25 cellular contexts compared by ENCODE assay signal in the genomic region with DNA sequence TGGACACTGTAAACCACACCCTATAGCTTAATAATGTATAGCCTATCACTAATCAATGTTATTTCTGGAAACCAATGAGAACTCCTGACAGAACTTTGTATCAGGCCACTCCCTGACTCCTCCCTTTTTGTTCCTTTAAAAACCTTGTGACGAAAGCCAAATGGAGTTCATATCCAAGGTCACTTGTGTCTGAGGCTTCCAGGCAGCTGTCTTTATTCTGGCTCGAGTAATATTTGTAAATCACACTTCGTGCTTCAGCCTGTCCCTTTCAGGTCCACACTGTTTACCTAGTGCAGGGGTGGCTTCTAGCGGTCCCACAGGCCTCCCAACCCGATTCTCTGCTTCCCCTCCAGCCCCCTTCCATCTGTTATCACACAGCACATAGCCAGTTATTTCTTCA. TPM values are rescaled to one million over a fixed set of nuclear protein-coding genes. Genes with fewer than 3 reads are reported as not detected.
DNase-seq lines count a peak whose midpoint lies in the region; ATAC-seq, FAIRE-seq and TF ChIP-seq lines count a peak whose summit lies in the region.
"Had no signal": no experiment of that assay in that cellular context is flagged by ENCODE, and none has a peak within 500 bp of the region (broad histone marks: within the 10 kb centered on the region; RNA-seq: fewer than 3 reads in every experiment).

No MANE protein-coding gene starts in this region.

- TF ChIP-seq CTCF in body of pancreas (IDR thresholded peaks at IDR 0.05) (no peak), HepG2 (CRISPR knock-in tag; IDR thresholded peaks at IDR 0.05) (0 out of 2 replicates have a peak, but pooled peaks have one; percentile 3), osteocyte (IDR thresholded peaks at IDR 0.05) (no peak)

- no peak overlapping the region for H3K27ac Mint-ChIP-seq in osteocyte (ENCODE audit: unreplicated experiment)
- H3K27ac Mint-ChIP-seq: activated CD4-positive, alpha-beta T cell treated with anti-CD3 and anti-CD28 coated beads, Interleukin-2, amount 10 ng/mL, durations not matched to agents 7 days and 5 days; stimulated activated naive CD8-positive, alpha-beta T cell treated with anti-CD3 and anti-CD28 coated beads, Interleukin-15, amount 100 ng/mL, for 72 hours had no signal

- TF ChIP-seq POLR2A in body of pancreas (IDR thresholded peaks at IDR 0.05) (no peak), HepG2 (IDR thresholded peaks at IDR 0.05; ENCODE audit: insufficient read depth in 1 of 2, low read depth in 2 of 2, low read length in 2 of 2) (no peak)

- no peaks in the 10 kb centered on the region for H4K20me1 ChIP-seq in HepG2 (ENCODE audit: insufficient read depth, low read length)
- H4K20me1 ChIP-seq: BLaER1 had no signal

- H3K4me3 ChIP-seq in body of pancreas = no peak overlapping the region
- H3K4me3 ChIP-seq in HepG2 (replicated peaks in 1 of 3; ENCODE audit: insufficient read depth in 1 of 3, low read depth in 2 of 3, low read length in 3 of 3) = peak overlapping the region in 1 of 3 experiments; percentile 7; a peak in 1 of 6 replicates
- no peak overlapping the region for H3K4me3 ChIP-seq in aorta (ENCODE audit: low read length in 2 of 2)
- H3K4me3 ChIP-seq: BLaER1, ovary, smooth muscle cell, upper lobe of left lung had no signal

- H3K36me3 Mint-ChIP-seq in osteocyte (ENCODE audit: unreplicated experiment) = no peaks in the 10 kb centered on the region

- peak overlapping the region; percentile 59 for H3K4me2 ChIP-seq in HepG2 (ENCODE audit: low read depth, low read length)
- H3K4me2 ChIP-seq: BLaER1, smooth muscle cell had no signal

- H3K36me3 ChIP-seq in body of pancreas (replicated peaks in 1 of 2; ENCODE audit: insufficient read depth in 1 of 2, low read depth in 2 of 2) (no peaks in the 10 kb centered on the region), HepG2 (replicated peaks in 1 of 2; ENCODE audit: control insufficient read depth in 1 of 2, insufficient read depth in 2 of 2, low read length in 2 of 2) (no peaks in the 10 kb centered on the region), aorta (ENCODE audit: control insufficient read depth in 1 of 2, insufficient read depth in 2 of 2, low read length in 1 of 2) (no peaks in the 10 kb centered on the region)
- H3K36me3 ChIP-seq: BLaER1, ovary, upper lobe of left lung had no signal

- H3K4me1 ChIP-seq in body of pancreas (peaks cover 28% of the 10 kb centered on the region), HepG2 (ENCODE audit: insufficient read depth, low read length) (peaks cover 84% of the 10 kb centered on the region), aorta (ENCODE audit: control insufficient read depth in 1 of 2, insufficient read depth in 2 of 2, low read length in 2 of 2) (peaks cover 0 to under 1% of the 10 kb centered on the region in 2 donors)
- H3K4me1 ChIP-seq: BLaER1, upper lobe of left lung had no signal

- in situ Hi-C loops in HepG2 (cut with HindIII; ENCODE audit: extremely low pct_ligation_motif_present, low pct_unique_long_range_greater_than_20kb) = no loop called here

- no peaks in the 10 kb centered on the region for H3K79me2 ChIP-seq in HepG2 (ENCODE audit: insufficient read depth, low read length)

- no TSS peak for BruUV-seq in HepG2 (replicated peaks; lab: Mats Ljungman, UMichigan)

- intact Hi-C loops in body of pancreas (cut with DNase I) (no loop called here), HepG2 (cut with micrococcal nuclease; ENCODE audit: unreplicated experiment) (no loop called here), aorta (cut with DNase I) (no loop called here)

- FAIRE-seq in HepG2 (lab: Jason Lieb, UNC) = peak; percentile 72
- FAIRE-seq: A204.1, frontal cortex had no signal

- H3K4me1 Mint-ChIP-seq in osteocyte (ENCODE audit: unreplicated experiment) = peaks cover 29% of the 10 kb centered on the region
- H3K4me1 Mint-ChIP-seq: activated CD4-positive, alpha-beta T cell treated with anti-CD3 and anti-CD28 coated beads, Interleukin-2, amount 10 ng/mL, durations not matched to agents 7 days and 5 days; stimulated activated naive CD8-positive, alpha-beta T cell treated with anti-CD3 and anti-CD28 coated beads, Interleukin-15, amount 100 ng/mL, for 72 hours had no signal

- ATAC-seq in body of pancreas (peak; percentile 91), HepG2 (peak; percentile 32), aorta (ENCODE audit: low FRiP score) (peak; percentile 16), HG02973 (IDR thresholded peaks at IDR 0.05; ENCODE audit: unreplicated experiment) (no peak)
- ATAC-seq: HCT116; stimulated activated naive CD8-positive, alpha-beta T cell treated with anti-CD3 and anti-CD28 coated beads, Interleukin-15, amount 100 ng/mL, for 72 hours had no signal

- TF ChIP-seq EP300 in HepG2 (IDR thresholded peaks at IDR 0.05; ENCODE audit: low read depth in 2 of 2, low read length in 2 of 2) (peak in 1 of 2 experiments; percentile 62; a peak in 2 of 4 replicates), HepG2 (CRISPR knock-in tag; IDR thresholded peaks at IDR 0.05; ENCODE audit: borderline replicate concordance) (no peak)

- H2AFZ ChIP-seq in HepG2 (ENCODE audit: low read length) = no peak overlapping the region

- no peaks in the 10 kb centered on the region for H3K9me3 Mint-ChIP-seq in osteocyte (ENCODE audit: unreplicated experiment)
- H3K9me3 Mint-ChIP-seq: activated CD4-positive, alpha-beta T cell treated with anti-CD3 and anti-CD28 coated beads, Interleukin-2, amount 10 ng/mL, durations not matched to agents 7 days and 5 days; stimulated activated naive CD8-positive, alpha-beta T cell treated with anti-CD3 and anti-CD28 coated beads, Interleukin-15, amount 100 ng/mL, for 72 hours had no signal

- H3K9me3 ChIP-seq in body of pancreas (no peaks in the 10 kb centered on the region), HepG2 (ENCODE audit: low read length) (no peaks in the 10 kb centered on the region), aorta (ENCODE audit: control insufficient read depth, low read length) (no peaks in the 10 kb centered on the region)
- H3K9me3 ChIP-seq: BLaER1, ovary, upper lobe of left lung had no signal

- POLR2A ChIA-PET in HepG2 (lab: Yijun Ruan, JAX) = interaction anchor here (0.9 to 5.4 kb wide), 7 partner anchors 13 to 89 kb away, joined by 3 to 110 read pairs (median 4); a partner anchor contains a TSS

- H3K4me3 Mint-ChIP-seq in osteocyte (ENCODE audit: unreplicated experiment) = no peak overlapping the region
- H3K4me3 Mint-ChIP-seq: activated CD4-positive, alpha-beta T cell treated with anti-CD3 and anti-CD28 coated beads, Interleukin-2, amount 10 ng/mL, durations not matched to agents 7 days and 5 days; stimulated activated naive CD8-positive, alpha-beta T cell treated with anti-CD3 and anti-CD28 coated beads, Interleukin-15, amount 100 ng/mL, for 72 hours had no signal

- 9 to 25% methylated on average over 5 of the region's 5 CpGs for WGBS in body of pancreas, 2 donors
- 1% methylated on average over 5 of the region's 5 CpGs for WGBS in HepG2 (ENCODE audit: low lambda C conversion rate)
- 16 to 17% methylated on average over 5 of the region's 5 CpGs for WGBS in aorta, 2 donors

- H3K27ac ChIP-seq in body of pancreas = peak overlapping the region in 3 of 4 donors; percentile 24 to 71 (median 46)
- peak overlapping the region; percentile 37 for H3K27ac ChIP-seq in HepG2 (ENCODE audit: extremely low read length, insufficient read depth, low read length)
- H3K27ac ChIP-seq in aorta (ENCODE audit: low read depth in 1 of 2, low read length in 2 of 2) = no peak overlapping the region
- H3K27ac ChIP-seq: BLaER1, upper lobe of left lung had no signal

- TF ChIP-seq RAD21 in HepG2 (CRISPR knock-in tag; IDR thresholded peaks at IDR 0.05) = no peak

- 0 out of 2 replicates have a peak overlapping the region, but pooled peaks have one; percentile 19 for H3K9ac ChIP-seq in HepG2 (ENCODE audit: insufficient read depth, low read depth, low read length)
- H3K9ac ChIP-seq: BLaER1 had no signal

- H3K27me3 ChIP-seq in body of pancreas (no peaks in the 10 kb centered on the region), HepG2 (ENCODE audit: control insufficient read depth in 1 of 2, insufficient read depth in 2 of 2, low read length in 2 of 2) (no peaks in the 10 kb centered on the region), aorta (ENCODE audit: control insufficient read depth in 1 of 2, insufficient read depth in 2 of 2, low read length in 1 of 2) (no peaks in the 10 kb centered on the region)
- H3K27me3 ChIP-seq: BLaER1, ovary, upper lobe of left lung had no signal

- CTCF ChIA-PET in HepG2 (lab: Yijun Ruan, JAX; ENCODE audit: low intra/inter-chr PET ratio, low total read pairs) = no interaction called here

- DNase-seq in NCI-H2171 treated with DMSO at 0.1 percent for 48 hours (lab: John Stamatoyannopoulos, UW) (peak; percentile 43), NCI-H2171 (lab: John Stamatoyannopoulos, UW) (no peak), body of pancreas (peak; percentile 53 to 84 (median 65)), HepG2 (ENCODE audit: low spot score) (peak; percentile 82), aorta (no peak), osteocyte (ENCODE audit: extremely low spot score, unreplicated experiment) (no peak)
- no peak for DNase-seq in activated CD8-positive, alpha-beta memory T cell treated with anti-CD3 and anti-CD28 coated beads, Interleukin-2, amount 50 U/mL, for 4 hours
- DNase-seq: activated CD4-positive, alpha-beta T cell treated with anti-CD3 and anti-CD28 coated beads, Interleukin-2, amount 10 ng/mL, durations not matched to agents 7 days and 5 days; activated gamma-delta T cell treated with Interleukin-2 at 50 U/mL for 16 hours; activated T-cell treated with anti-CD3 and anti-CD28 coated beads for 4 hours; central memory CD4-positive, alpha-beta T cell; DND-41; erythroblast; NCI-H1436 treated with DMSO at 0.1 percent for 48 hours; stimulated activated CD4-positive, alpha-beta T cell treated with anti-CD3 and anti-CD28 coated beads, Interleukin-4, amount 100 ng/mL, for 1 hour; stimulated activated naive CD8-positive, alpha-beta T cell treated with anti-CD3 and anti-CD28 coated beads, Interleukin-15, amount 100 ng/mL, for 72 hours; T-helper 1 cell; upper lobe of left lung had no signal

- H3K27me3 Mint-ChIP-seq in osteocyte (ENCODE audit: unreplicated experiment) = peaks cover 6% of the 10 kb centered on the region

RNA-seq across cellular contexts. Expression of a gene that starts 16.2 kb away (rescaled TPM):
- under 1 TPM in 1 of 2 donors, not detected in 1; 0.26 TPM for total RNA-seq in body of pancreas
- 0.17 and 0.31 TPM in 2 replicates for total RNA-seq in HepG2 (2016; rRNA removed; fragmentation: Illumina TruSeq; extraction: Trizol)
- total RNA-seq in HepG2 (2016; cell fraction: cytosol; rRNA removed; fragmentation: Illumina TruSeq; extraction: Trizol; ENCODE audit: low read depth) = not detected in 2 replicates
- total RNA-seq in HepG2 (2016; cell fraction: insoluble cytoplasmic fraction; rRNA removed; fragmentation: Illumina TruSeq; extraction: Trizol) = 0.09 and 0.16 TPM in 2 replicates
- not detected in 2 replicates for total RNA-seq in HepG2 (2016; cell fraction: membrane; rRNA removed; fragmentation: Illumina TruSeq; extraction: Trizol)
- total RNA-seq in HepG2 (2016; cell fraction: nucleus; rRNA removed; fragmentation: Illumina TruSeq; extraction: Trizol) = not detected in 2 replicates
- 0.04 and 0.10 TPM in 2 replicates for polyA plus RNA-seq in HepG2 (2011; rRNA removed)
- 0.06 and 0.11 TPM in 2 replicates for polyA plus RNA-seq in HepG2 (2011; cell fraction: cytosol; rRNA removed)
- 0.19 TPM in 1 of 2 replicates, not detected in the other for polyA plus RNA-seq in HepG2 (2011; cell fraction: nucleus; rRNA removed)
- 0.09 TPM in 1 of 2 replicates, not detected in the other for polyA plus RNA-seq in HepG2 (2012)
- polyA plus RNA-seq in HepG2 (2016; cell fraction: cytosol; fragmentation: Illumina TruSeq; extraction: Trizol; ENCODE audit: low read depth) = 0.26 TPM in 1 of 2 replicates, not detected in the other
- polyA plus RNA-seq in HepG2 (2016; cell fraction: insoluble cytoplasmic fraction; fragmentation: Illumina TruSeq; extraction: Trizol; ENCODE audit: low read depth) = not detected in 2 replicates
- polyA plus RNA-seq in HepG2 (2016; cell fraction: membrane; fragmentation: Illumina TruSeq; extraction: Trizol; ENCODE audit: low read depth) = 0.06 TPM in 1 of 2 replicates, not detected in the other
- 0.21 TPM in 1 of 2 replicates, not detected in the other for polyA plus RNA-seq in HepG2 (2016; cell fraction: nucleus; fragmentation: Illumina TruSeq; extraction: Trizol; ENCODE audit: insufficient read depth, low read depth)
- 0.12 TPM in 1 of 2 replicates, not detected in the other for polyA minus RNA-seq in HepG2 (2011; rRNA and poly(A)+ RNA removed; ENCODE audit: low replicate concordance)
- polyA minus RNA-seq in HepG2 (2011; cell fraction: cytosol; rRNA and poly(A)+ RNA removed) = not detected in 2 replicates
- not detected in 2 replicates for polyA minus RNA-seq in HepG2 (2011; cell fraction: nucleus; rRNA and poly(A)+ RNA removed)
- not detected for total RNA-seq in aorta
- 1 to 10 TPM in 1 of 2 donors, under 1 TPM in 1; 0.46 to 6.0 TPM for polyA plus RNA-seq in aorta
- not detected in 2 replicates for total RNA-seq in osteocyte
- total RNA-seq: activated CD4-positive, alpha-beta T cell treated with anti-CD3 and anti-CD28 coated beads, Interleukin-2, amount 10 ng/mL, durations not matched to agents 7 days and 5 days; smooth muscle cell had no signal
- polyA plus RNA-seq: smooth muscle cell had no signal

RNA-seq across cellular contexts. Expression of a gene that starts 17.1 kb away (rescaled TPM):
- total RNA-seq in body of pancreas (10 to 100 TPM in 1 of 2 donors, 1 to 10 TPM in 1; 5.6 to 11.2 TPM), HepG2 (2016; rRNA removed; fragmentation: Illumina TruSeq; extraction: Trizol) (378 and 892 TPM in 2 replicates), aorta (10 to 100 TPM; 46.1 to 49.1 TPM), osteocyte (25.6 and 30.1 TPM in 2 replicates)
- 75.9 and 76.7 TPM in 2 replicates for total RNA-seq in HepG2 (2016; cell fraction: cytosol; rRNA removed; fragmentation: Illumina TruSeq; extraction: Trizol; ENCODE audit: low read depth)
- total RNA-seq in HepG2 (2016; cell fraction: insoluble cytoplasmic fraction; rRNA removed; fragmentation: Illumina TruSeq; extraction: Trizol) = 368 and 897 TPM in 2 replicates
- total RNA-seq in HepG2 (2016; cell fraction: membrane; rRNA removed; fragmentation: Illumina TruSeq; extraction: Trizol) = 150 and 163 TPM in 2 replicates
- total RNA-seq in HepG2 (2016; cell fraction: nucleus; rRNA removed; fragmentation: Illumina TruSeq; extraction: Trizol) = 728 and 881 TPM in 2 replicates
- polyA plus RNA-seq in HepG2 (2011; rRNA removed) (2,071 and 2,729 TPM in 2 replicates), aorta (100 to 1,000 TPM in 1 of 2 donors, 10 to 100 TPM in 1; 23.2 to 120 TPM)
- polyA plus RNA-seq in HepG2 (2011; cell fraction: cytosol; rRNA removed) = 1,947 and 1,991 TPM in 2 replicates
- 1,234 and 1,580 TPM in 2 replicates for polyA plus RNA-seq in HepG2 (2011; cell fraction: nucleus; rRNA removed)
- polyA plus RNA-seq in HepG2 (2012) = 1,477 and 1,796 TPM in 2 replicates
- 105 and 108 TPM in 2 replicates for polyA plus RNA-seq in HepG2 (2016; cell fraction: cytosol; fragmentation: Illumina TruSeq; extraction: Trizol; ENCODE audit: low read depth)
- polyA plus RNA-seq in HepG2 (2016; cell fraction: insoluble cytoplasmic fraction; fragmentation: Illumina TruSeq; extraction: Trizol; ENCODE audit: low read depth) = 413 and 471 TPM in 2 replicates
- polyA plus RNA-seq in HepG2 (2016; cell fraction: membrane; fragmentation: Illumina TruSeq; extraction: Trizol; ENCODE audit: low read depth) = 154 and 159 TPM in 2 replicates
- polyA plus RNA-seq in HepG2 (2016; cell fraction: nucleus; fragmentation: Illumina TruSeq; extraction: Trizol; ENCODE audit: insufficient read depth, low read depth) = 1,282 and 1,316 TPM in 2 replicates
- polyA minus RNA-seq in HepG2 (2011; rRNA and poly(A)+ RNA removed; ENCODE audit: low replicate concordance) = 0.94 and 2,464 TPM in 2 replicates
- polyA minus RNA-seq in HepG2 (2011; cell fraction: cytosol; rRNA and poly(A)+ RNA removed) = 761 and 986 TPM in 2 replicates
- polyA minus RNA-seq in HepG2 (2011; cell fraction: nucleus; rRNA and poly(A)+ RNA removed) = 279 and 432 TPM in 2 replicates
- total RNA-seq: activated CD4-positive, alpha-beta T cell treated with anti-CD3 and anti-CD28 coated beads, Interleukin-2, amount 10 ng/mL, durations not matched to agents 7 days and 5 days had no signal

Comparison
In these comparisons a context has a peak if more than half of its experiments do, and no peak if none do; other contexts are left out.
1. DNase-seq: peak in NCI-H2171 treated with DMSO at 0.1 percent for 48 hours (single experiment), body of pancreas (4 of 4) and HepG2 (single experiment); none in NCI-H2171 (single experiment), aorta (0 of 2), activated CD8-positive, alpha-beta memory T cell treated with anti-CD3 and anti-CD28 coated beads, Interleukin-2, amount 50 U/mL, for 4 hours (single experiment) and osteocyte (single experiment).
2. H3K27ac ChIP-seq: peak in body of pancreas (3 of 4) and HepG2 (single experiment); none in aorta (0 of 2).